18 cellular contexts compared by ENCODE assay signal in genomic region chr1:226813671-226814591, GRCh38. TPM values are rescaled to one million over a fixed set of nuclear protein-coding genes. Genes with fewer than 3 reads are reported as not detected.
DNase-seq lines count a peak whose midpoint lies in the region; ATAC-seq and TF ChIP-seq lines count a peak whose summit lies in the region.
"Had no signal": no experiment of that assay in that cellular context is flagged by ENCODE, and none has a peak within 500 bp of the region (broad histone marks: within the 10 kb centered on the region; RNA-seq: fewer than 3 reads in every experiment).

No MANE protein-coding gene starts in this region.

- no peak overlapping the region for H3K4me3 Mint-ChIP-seq in naive thymus-derived CD8-positive, alpha-beta T cell
- H3K4me3 Mint-ChIP-seq: dendritic cell treated with granulocyte-macrophage colony-stimulating factor and Interleukin-4, amounts not matched to agents 40 ng/mL and 50 ng/mL, for 4 days; type B pancreatic cell had no signal

- POLR2A ChIA-PET in naive thymus-derived CD8-positive, alpha-beta T cell (lab: Charles Lee) = interaction anchor here (0.6 to 1.7 kb wide), 5 partner anchors 14 to 508 kb away, joined by 3 to 5 read pairs (median 3); no protein-coding TSS in a partner anchor

- no peak overlapping the region for H3K4me3 ChIP-seq in thoracic aorta

- no peaks in the 10 kb centered on the region for H3K36me3 Mint-ChIP-seq in naive thymus-derived CD8-positive, alpha-beta T cell
- H3K36me3 Mint-ChIP-seq: type B pancreatic cell had no signal

- peaks cover 0 to 11% of the 10 kb centered on the region in 2 donors for H3K4me1 ChIP-seq in thoracic aorta (ENCODE audit: control insufficient read depth in 1 of 2, low read depth in 2 of 2)

- DNase-seq in NCI-H2107 treated with DMSO at 0.1 percent for 48 hours (lab: John Stamatoyannopoulos, UW; ENCODE audit: unreplicated experiment) (peak; percentile 31), NCI-H2107 (lab: John Stamatoyannopoulos, UW) (no peak), caudate nucleus (lab: John Stamatoyannopoulos, UW) (no peak), mucosa of gallbladder (ENCODE audit: low spot score) (peak; percentile 44), thoracic aorta (ENCODE audit: low spot score) (no peak), NCI-H2029 (lab: John Stamatoyannopoulos, UW) (no peak)
- DNase-seq in activated T-cell treated with anti-CD3 and anti-CD28 coated beads, Interleukin-2, amount 50 U/mL, for 1 hour = no peak
- DNase-seq in naive thymus-derived CD8-positive, alpha-beta T cell = no peak
- DNase-seq: 8988T; activated CD4-positive, alpha-beta T cell treated with anti-CD3 and anti-CD28 coated beads for 4 hours; activated T-cell treated with anti-CD3 and anti-CD28 coated beads, Interleukin-2, amount 50 U/mL, for 48 hours; amniotic stem cell; NCI-H774; SHP77 treated with DMSO at 0.1 percent for 48 hours; T1000 had no signal

- H3K9me3 ChIP-seq in thoracic aorta = no peaks in the 10 kb centered on the region

- no peak overlapping the region for H3K27ac Mint-ChIP-seq in naive thymus-derived CD8-positive, alpha-beta T cell
- H3K27ac Mint-ChIP-seq: dendritic cell treated with granulocyte-macrophage colony-stimulating factor and Interleukin-4, amounts not matched to agents 40 ng/mL and 50 ng/mL, for 4 days had no signal

- no peaks in the 10 kb centered on the region for H3K9me3 Mint-ChIP-seq in naive thymus-derived CD8-positive, alpha-beta T cell
- H3K9me3 Mint-ChIP-seq: dendritic cell treated with granulocyte-macrophage colony-stimulating factor and Interleukin-4, amounts not matched to agents 40 ng/mL and 50 ng/mL, for 4 days; type B pancreatic cell had no signal

- no peaks in the 10 kb centered on the region for H3K27me3 Mint-ChIP-seq in naive thymus-derived CD8-positive, alpha-beta T cell
- H3K27me3 Mint-ChIP-seq: type B pancreatic cell had no signal

- no peak for ATAC-seq in thoracic aorta (ENCODE audit: insufficient number of reproducible peaks, low FRiP score, low read depth)
- ATAC-seq in naive thymus-derived CD8-positive, alpha-beta T cell = no peak

- no peaks in the 10 kb centered on the region for H3K27me3 ChIP-seq in thoracic aorta (replicated peaks; ENCODE audit: insufficient read depth)

- no peak for TF ChIP-seq CTCF in thoracic aorta (IDR thresholded peaks at IDR 0.05)

- H3K36me3 ChIP-seq in thoracic aorta = no peaks in the 10 kb centered on the region

- H3K4me1 Mint-ChIP-seq in naive thymus-derived CD8-positive, alpha-beta T cell = peaks cover 8 to 14% (median 12%) of the 10 kb centered on the region in 4 donors

- H3K27ac ChIP-seq in caudate nucleus (ENCODE audit: low read depth, low read length) (peak overlapping the region; percentile 79), thoracic aorta (peak overlapping the region; percentile 16 to 38)
- H3K27ac ChIP-seq: HL-60 had no signal

RNA-seq across cellular contexts. Expression of gene PSEN2, which starts 56.5 kb away (rescaled TPM):
- total RNA-seq in mucosa of gallbladder (35.2 TPM), thoracic aorta (10 to 100 TPM; 22.2 to 52.1 TPM)
- 1 to 10 TPM; 3.7 to 3.9 TPM for total RNA-seq in naive thymus-derived CD8-positive, alpha-beta T cell
- 1 to 10 TPM; 1.5 to 3.8 (median 2.5) TPM for polyA plus RNA-seq in naive thymus-derived CD8-positive, alpha-beta T cell

Comparison
In these comparisons a context has a peak if more than half of its experiments do, and no peak if none do; other contexts are left out.
1. DNase-seq: peak in NCI-H2107 treated with DMSO at 0.1 percent for 48 hours (single experiment) and mucosa of gallbladder (single experiment); none in NCI-H2107 (single experiment), caudate nucleus (0 of 61), thoracic aorta (single experiment), activated T-cell treated with anti-CD3 and anti-CD28 coated beads, Interleukin-2, amount 50 U/mL, for 1 hour (single experiment), NCI-H2029 (single experiment) and naive thymus-derived CD8-positive, alpha-beta T cell (0 of 10).